Comparison of ENCODE assay signal across 19 cellular contexts in genomic region chr2:28321426-28321825, GRCh38.
DNase-seq lines count a peak whose midpoint lies in the region; ATAC-seq and TF ChIP-seq lines count a peak whose summit lies in the region.
"Had no signal": no experiment of that assay in that cellular context is flagged by ENCODE, and none has a peak within 500 bp of the region (broad histone marks: within the 10 kb centered on the region; RNA-seq: fewer than 3 reads in every experiment).

No MANE protein-coding gene starts in this region.

- H3K9me3 Mint-ChIP-seq in Caco-2 (ENCODE audit: unreplicated experiment), result no peaks in the 10 kb centered on the region
- H3K9me3 Mint-ChIP-seq: activated naive CD4-positive, alpha-beta T cell treated with anti-CD3 and anti-CD28 coated beads, Interleukin-2, amount 50 U/mL, for 24 hours; memory B cell; neural crest cell had no signal

- POLR2A ChIA-PET in Caco-2 (lab: Charles Lee), result no interaction called here

- H3K27ac ChIP-seq in osteoblast (ENCODE audit: low read depth, low read length), result peak overlapping the region; percentile 54
- H3K27ac ChIP-seq: RWPE1, vagina had no signal

- no peaks in the 10 kb centered on the region for H3K27me3 ChIP-seq in Caco-2 (replicated peaks; ENCODE audit: control insufficient read depth, insufficient read depth, low read length)
- H3K27me3 ChIP-seq in osteoblast (ENCODE audit: insufficient read depth, low read length), result no peaks in the 10 kb centered on the region
- H3K27me3 ChIP-seq: sigmoid colon, vagina had no signal

- H4K20me1 ChIP-seq in osteoblast (ENCODE audit: insufficient read depth, low read length), result no peaks in the 10 kb centered on the region

- no peak overlapping the region for H2AFZ ChIP-seq in osteoblast (ENCODE audit: low read length)

- H3K4me1 Mint-ChIP-seq in Caco-2 (ENCODE audit: low read depth, unreplicated experiment), result peaks cover 8% of the 10 kb centered on the region
- H3K4me1 Mint-ChIP-seq: memory B cell had no signal

- TF ChIP-seq CTCF in Caco-2 (IDR thresholded peaks at IDR 0.05; ENCODE audit: insufficient read depth in 1 of 2, low read depth in 1 of 2, low read length in 1 of 2, severe bottlenecking in 1 of 2, unreplicated experiment in 1 of 2), result no peak
- no peak for TF ChIP-seq CTCF in astrocyte of the cerebellum (IDR thresholded peaks at IDR 0.05; ENCODE audit: low read depth, low read length, missing control alignments)
- no peak for TF ChIP-seq CTCF in fibroblast of the aortic adventitia (IDR thresholded peaks at IDR 0.05; ENCODE audit: insufficient read depth, low read length)
- no peak for TF ChIP-seq CTCF in osteoblast (IDR thresholded peaks at IDR 0.05; ENCODE audit: extremely low read depth, low read depth, low read length)

- no peaks in the 10 kb centered on the region for H3K36me3 ChIP-seq in Caco-2 (ENCODE audit: control insufficient read depth, insufficient read depth, low read length)
- H3K36me3 ChIP-seq in osteoblast (ENCODE audit: insufficient read depth, low read length), result no peaks in the 10 kb centered on the region
- H3K36me3 ChIP-seq: sigmoid colon, vagina had no signal

- BruUV-seq in Caco-2 (replicated peaks; lab: Mats Ljungman, UMichigan), result no TSS peak

- H3K9me3 ChIP-seq in Caco-2 (no peaks in the 10 kb centered on the region), osteoblast (ENCODE audit: low read depth, low read length) (no peaks in the 10 kb centered on the region)
- H3K9me3 ChIP-seq: sigmoid colon, vagina had no signal

- no peak overlapping the region for H3K4me2 ChIP-seq in osteoblast (ENCODE audit: insufficient read depth, low read length)

- H3K27ac Mint-ChIP-seq in Caco-2 (ENCODE audit: unreplicated experiment), result peak overlapping the region; percentile 32
- H3K27ac Mint-ChIP-seq: activated naive CD4-positive, alpha-beta T cell treated with anti-CD3 and anti-CD28 coated beads, Interleukin-2, amount 50 U/mL, for 24 hours; memory B cell had no signal

- H3K4me3 ChIP-seq in Caco-2 (ENCODE audit: low read depth, low read length), result no peak overlapping the region
- H3K4me3 ChIP-seq in astrocyte of the cerebellum (ENCODE audit: low read depth, low read length), result no peak overlapping the region
- H3K4me3 ChIP-seq in fibroblast of the aortic adventitia (ENCODE audit: low read depth, low read length), result no peak overlapping the region
- H3K4me3 ChIP-seq in osteoblast (ENCODE audit: insufficient read depth, low read length), result no peak overlapping the region
- H3K4me3 ChIP-seq: sigmoid colon, vagina had no signal

- intact Hi-C loops in Caco-2 (cut with micrococcal nuclease; ENCODE audit: unreplicated experiment), result no loop called here

- DNase-seq in Caco-2, result no peak
- DNase-seq in astrocyte of the cerebellum (ENCODE audit: low read depth), result peak; percentile 98
- DNase-seq in fibroblast of the aortic adventitia (ENCODE audit: low read depth), result peak; percentile 30
- DNase-seq in osteoblast (ENCODE audit: insufficient read length, low spot score, missing footprints), result peak; percentile 87
- no peak for DNase-seq in activated CD4-positive, CD25-positive, alpha-beta regulatory T cell (lab: John Stamatoyannopoulos, UW)
- DNase-seq in amniotic stem cell (lab: John Stamatoyannopoulos, UW), result no peak
- no peak for DNase-seq in activated effector memory CD4-positive, alpha-beta T cell treated with anti-CD3 and anti-CD28 coated beads, Interleukin-2, amount 50 U/mL, for 16 hours
- DNase-seq: activated CD4-positive, alpha-beta T cell treated with anti-CD3 and anti-CD28 coated beads, Interleukin-2, amount 50 U/mL, for 4 hours; activated T-cell treated with anti-CD3 and anti-CD28 coated beads, Interleukin-2, amount 50 U/mL, for 1 hour; NCI-H146; NCI-H2227 treated with DMSO at 0.1 percent for 48 hours; NK-92 treated with Interleukin-12 subunit alpha and Interleukin-12 subunit beta, amount 100 ng/mL, for 24 hours; sigmoid colon had no signal

- in situ Hi-C loops in astrocyte of the cerebellum (cut with HindIII; ENCODE audit: low sequenced_read_pairs), result no loop called here

- no peaks in the 10 kb centered on the region for H3K79me2 ChIP-seq in osteoblast (ENCODE audit: insufficient read depth, low read length)

- H3K27me3 Mint-ChIP-seq in Caco-2 (ENCODE audit: insufficient read depth, unreplicated experiment), result no peaks in the 10 kb centered on the region
- H3K27me3 Mint-ChIP-seq: activated naive CD4-positive, alpha-beta T cell treated with anti-CD3 and anti-CD28 coated beads, Interleukin-2, amount 50 U/mL, for 24 hours; memory B cell had no signal

- H3K4me1 ChIP-seq in Caco-2, result peaks cover 9% of the 10 kb centered on the region; the same call in 1 of the 2 replicates
- H3K4me1 ChIP-seq in osteoblast (ENCODE audit: insufficient read depth, low read length), result peaks cover 16% of the 10 kb centered on the region

- ATAC-seq in GM19452 (IDR thresholded peaks at IDR 0.05; ENCODE audit: unreplicated experiment), result no peak

- no peak overlapping the region for H3K4me3 Mint-ChIP-seq in Caco-2 (ENCODE audit: unreplicated experiment)
- H3K4me3 Mint-ChIP-seq: activated naive CD4-positive, alpha-beta T cell treated with anti-CD3 and anti-CD28 coated beads, Interleukin-2, amount 50 U/mL, for 24 hours; memory B cell; neural crest cell had no signal

- CTCF ChIA-PET in Caco-2 (lab: Charles Lee), result interaction anchor here (0.5 kb wide), 1 partner anchor 318 kb away, joined by 3 read pairs; no protein-coding TSS in a partner anchor

- H3K36me3 Mint-ChIP-seq in Caco-2 (ENCODE audit: insufficient read depth, unreplicated experiment), result no peaks in the 10 kb centered on the region
- H3K36me3 Mint-ChIP-seq: activated naive CD4-positive, alpha-beta T cell treated with anti-CD3 and anti-CD28 coated beads, Interleukin-2, amount 50 U/mL, for 24 hours had no signal

Comparison
In these comparisons a context has a peak if more than half of its experiments do, and no peak if none do; other contexts are left out.
1. DNase-seq: peak in astrocyte of the cerebellum (single experiment), fibroblast of the aortic adventitia (single experiment) and osteoblast (single experiment); none in Caco-2 (0 of 2), activated CD4-positive, CD25-positive, alpha-beta regulatory T cell (0 of 4), amniotic stem cell (single experiment) and activated effector memory CD4-positive, alpha-beta T cell treated with anti-CD3 and anti-CD28 coated beads, Interleukin-2, amount 50 U/mL, for 16 hours (single experiment).